ENCODE assay signal across 14 cellular contexts in genomic region chr1:21568006-21568746, GRCh38. TPM values are rescaled to one million over a fixed set of nuclear protein-coding genes. Genes with fewer than 3 reads are reported as not detected.
DNase-seq lines count a peak whose midpoint lies in the region; ATAC-seq lines count a peak whose summit lies in the region.
"Had no signal": no experiment of that assay in that cellular context is flagged by ENCODE, and none has a peak within 500 bp of the region (broad histone marks: within the 10 kb centered on the region; RNA-seq: fewer than 3 reads in every experiment).

No MANE protein-coding gene starts in this region.

- no peak overlapping the region for H3K27ac ChIP-seq in BLaER1 treated with 17β-estradiol and CSF1 and Interleukin-3, amounts not matched to agents 10 nM and 100 nM
- H3K27ac ChIP-seq: vagina had no signal

- peaks cover 18 to 53% (median 48%) of the 10 kb centered on the region in 10 experiments; a peak in 19 of 20 replicates for H3K4me1 ChIP-seq in BLaER1 treated with 17β-estradiol and CSF1 and Interleukin-3, amounts not matched to agents 10 nM and 100 nM
- H3K4me1 ChIP-seq: vagina had no signal

- peaks cover 0 to 9% (median 0%) of the 10 kb centered on the region in 11 experiments; a peak in 2 of 22 replicates for H3K9me3 ChIP-seq in BLaER1 treated with 17β-estradiol and CSF1 and Interleukin-3, amounts not matched to agents 10 nM and 100 nM (replicated peaks in 1 of 11)
- H3K9me3 ChIP-seq: vagina had no signal

- DNase-seq in NCI-H2171 (lab: John Stamatoyannopoulos, UW) (peak; percentile 58), cerebellar cortex (ENCODE audit: low spot score) (peak; percentile 47), myocyte (ENCODE audit: low read depth) (peak; percentile 62), sciatic nerve (ENCODE audit: low spot score) (no peak), midbrain (lab: John Stamatoyannopoulos, UW) (no peak)
- DNase-seq: AML-193; MM.1S; stimulated activated CD4-positive, alpha-beta T cell treated with anti-CD3 and anti-CD28 coated beads, Interleukin-2, amount 100 ng/mL, for 24 hours had no signal

- no peak overlapping the region for H3K4me3 ChIP-seq in BLaER1 treated with 17β-estradiol and CSF1 and Interleukin-3, amounts not matched to agents 10 nM and 100 nM
- H3K4me3 ChIP-seq: lung, vagina had no signal

- no peak overlapping the region for H3K9ac ChIP-seq in BLaER1 treated with 17β-estradiol and CSF1 and Interleukin-3, amounts not matched to agents 10 nM and 100 nM

- peaks cover 0 to 29% (median 0%) of the 10 kb centered on the region in 11 experiments; a peak in 5 of 22 replicates for H3K27me3 ChIP-seq in BLaER1 treated with 17β-estradiol and CSF1 and Interleukin-3, amounts not matched to agents 10 nM and 100 nM
- H3K27me3 ChIP-seq: vagina had no signal

- intact Hi-C loops in sciatic nerve (cut with DNase I), result no loop called here

- no peaks in the 10 kb centered on the region for H3K36me3 ChIP-seq in BLaER1 treated with 17β-estradiol and CSF1 and Interleukin-3, amounts not matched to agents 10 nM and 100 nM
- H3K36me3 ChIP-seq: vagina had no signal

- peak overlapping the region; percentile 5 to 80 (median 71); a peak in 20 of 22 replicates for H3K4me2 ChIP-seq in BLaER1 treated with 17β-estradiol and CSF1 and Interleukin-3, amounts not matched to agents 10 nM and 100 nM

- ATAC-seq in sciatic nerve (no peak), HG03457 (IDR thresholded peaks at IDR 0.05; ENCODE audit: unreplicated experiment) (no peak), GM19467 (IDR thresholded peaks at IDR 0.05; ENCODE audit: unreplicated experiment) (no peak)

- H4K20me1 ChIP-seq in BLaER1 treated with 17β-estradiol and CSF1 and Interleukin-3, amounts not matched to agents 10 nM and 100 nM, result peaks cover 0 to 13% (median 0%) of the 10 kb centered on the region in 11 experiments; a peak in 2 of 22 replicates

RNA-seq across cellular contexts. Expression of gene ALPL, which starts 59.0 kb away (rescaled TPM):
- total RNA-seq in myocyte (14.9 and 15.1 TPM in 2 replicates), sciatic nerve (14.6 TPM)
- 21.3 TPM for polyA plus RNA-seq in myocyte (2012)
- total RNA-seq: T-helper 2 cell treated with Interferon-gamma antibody and Interleukin-4, amounts not matched to agents 100 ng/mL and 5 ng/mL, for 36 hours had no signal

Comparison
In these comparisons a context has a peak if more than half of its experiments do, and no peak if none do; other contexts are left out.
1. DNase-seq: peak in NCI-H2171 (single experiment), cerebellar cortex (single experiment) and myocyte (single experiment); none in sciatic nerve (single experiment) and midbrain (single experiment).